Comparison of ENCODE assay signal across 8 cellular contexts in the genomic region with DNA sequence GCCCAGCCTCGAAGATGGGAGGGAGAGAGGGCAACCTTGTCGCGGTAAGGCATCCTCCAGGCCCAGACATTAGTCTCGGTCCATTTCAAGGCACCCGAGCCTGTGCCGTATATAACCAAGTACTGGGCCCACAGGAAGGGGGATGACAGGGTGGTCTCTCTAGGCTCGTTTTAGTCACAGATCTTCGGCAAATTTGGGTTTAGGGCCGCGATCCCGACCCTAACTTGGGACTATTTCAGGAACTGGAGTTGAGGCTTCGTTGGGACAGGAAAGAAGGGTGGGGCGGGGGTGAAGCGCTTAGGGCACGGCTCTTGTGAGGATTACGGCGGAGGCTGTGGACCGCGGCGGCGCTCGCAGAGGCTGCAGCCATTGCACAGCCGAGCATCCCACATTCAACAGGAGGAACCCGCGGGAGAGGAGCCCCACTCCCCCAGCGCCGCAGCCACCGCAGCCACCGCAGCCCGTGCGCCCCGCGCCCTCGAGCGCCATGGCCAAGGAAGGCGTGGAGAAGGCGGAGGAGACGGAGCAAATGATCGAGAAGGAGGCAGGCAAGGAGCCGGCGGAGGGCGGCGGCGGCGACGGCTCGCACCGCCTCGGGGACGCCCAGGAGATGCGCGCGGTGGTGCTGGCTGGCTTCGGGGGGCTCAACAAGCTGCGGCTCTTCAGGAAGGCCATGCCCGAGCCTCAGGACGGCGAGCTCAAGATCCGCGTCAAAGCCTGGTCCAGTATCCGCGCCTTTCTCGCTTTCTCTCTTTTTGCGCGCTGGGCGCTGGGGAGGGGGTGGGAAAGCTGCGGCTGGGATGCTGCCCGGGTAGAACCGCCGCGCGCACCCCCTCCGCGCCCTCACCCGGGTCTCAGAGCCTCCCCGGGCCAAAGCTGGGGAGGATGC. TPM values are rescaled to one million over a fixed set of nuclear protein-coding genes. Genes with fewer than 3 reads are reported as not detected.
DNase-seq lines count a peak whose midpoint lies in the region; ATAC-seq lines count a peak whose summit lies in the region.

A gene with protein sequence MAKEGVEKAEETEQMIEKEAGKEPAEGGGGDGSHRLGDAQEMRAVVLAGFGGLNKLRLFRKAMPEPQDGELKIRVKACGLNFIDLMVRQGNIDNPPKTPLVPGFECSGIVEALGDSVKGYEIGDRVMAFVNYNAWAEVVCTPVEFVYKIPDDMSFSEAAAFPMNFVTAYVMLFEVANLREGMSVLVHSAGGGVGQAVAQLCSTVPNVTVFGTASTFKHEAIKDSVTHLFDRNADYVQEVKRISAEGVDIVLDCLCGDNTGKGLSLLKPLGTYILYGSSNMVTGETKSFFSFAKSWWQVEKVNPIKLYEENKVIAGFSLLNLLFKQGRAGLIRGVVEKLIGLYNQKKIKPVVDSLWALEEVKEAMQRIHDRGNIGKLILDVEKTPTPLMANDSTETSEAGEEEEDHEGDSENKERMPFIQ (plus strand): TSS at position 369 of the 889 bp plus-strand sequence. CDS start 119 bp downstream, at position 488.

- H3K4me1 Mint-ChIP-seq in IgD-negative memory B cell = peaks cover 0 to 10% (median 6%) of the 10 kb centered on the region in 3 donors

- no peaks in the 10 kb centered on the region for H3K36me3 Mint-ChIP-seq in IgD-negative memory B cell

- peaks cover 0 to 2% (median 0%) of the 10 kb centered on the region in 3 donors for H3K9me3 Mint-ChIP-seq in IgD-negative memory B cell

- DNase-seq in NCI-H1092 treated with DMSO at 0.1 percent for 48 hours (lab: John Stamatoyannopoulos, UW) (peak; percentile 60), NCI-H1092 (lab: John Stamatoyannopoulos, UW) (no peak), amygdala (lab: John Stamatoyannopoulos, UW) (peak in 51 of 56 donors; percentile 8 to 85 (median 54)), left ventricle myocardium superior (peak; percentile 61), pons (ENCODE audit: low spot score) (peak; percentile 43), NCI-H1694 (lab: John Stamatoyannopoulos, UW) (no peak)

- ATAC-seq in left ventricle myocardium superior (peak; percentile 96), HG02938 (IDR thresholded peaks at IDR 0.05; ENCODE audit: unreplicated experiment) (no peak)

- intact Hi-C loops in left ventricle myocardium superior (cut with micrococcal nuclease) = no loop called here

- peaks cover 44% of the 10 kb centered on the region for H3K27me3 Mint-ChIP-seq in IgD-negative memory B cell

- H3K27ac Mint-ChIP-seq in IgD-negative memory B cell = no peak within 1 kb of the TSS

- peak within 1 kb of the TSS in 3 of 4 donors; percentile 75 to 89 (median 75) for H3K4me3 Mint-ChIP-seq in IgD-negative memory B cell

RNA-seq across cellular contexts. Expression of the gene that starts here (rescaled TPM):
- polyA plus RNA-seq in IgD-negative memory B cell = not detected
- total RNA-seq in left ventricle myocardium superior = 17.7 TPM

Comparison
In these comparisons a context has a peak if more than half of its experiments do, and no peak if none do; other contexts are left out.
1. DNase-seq: peak in NCI-H1092 treated with DMSO at 0.1 percent for 48 hours (single experiment), amygdala (51 of 56), left ventricle myocardium superior (single experiment) and pons (single experiment); none in NCI-H1092 (single experiment) and NCI-H1694 (single experiment).